Comparison of ENCODE assay signal across 9 cellular contexts in the genomic region with DNA sequence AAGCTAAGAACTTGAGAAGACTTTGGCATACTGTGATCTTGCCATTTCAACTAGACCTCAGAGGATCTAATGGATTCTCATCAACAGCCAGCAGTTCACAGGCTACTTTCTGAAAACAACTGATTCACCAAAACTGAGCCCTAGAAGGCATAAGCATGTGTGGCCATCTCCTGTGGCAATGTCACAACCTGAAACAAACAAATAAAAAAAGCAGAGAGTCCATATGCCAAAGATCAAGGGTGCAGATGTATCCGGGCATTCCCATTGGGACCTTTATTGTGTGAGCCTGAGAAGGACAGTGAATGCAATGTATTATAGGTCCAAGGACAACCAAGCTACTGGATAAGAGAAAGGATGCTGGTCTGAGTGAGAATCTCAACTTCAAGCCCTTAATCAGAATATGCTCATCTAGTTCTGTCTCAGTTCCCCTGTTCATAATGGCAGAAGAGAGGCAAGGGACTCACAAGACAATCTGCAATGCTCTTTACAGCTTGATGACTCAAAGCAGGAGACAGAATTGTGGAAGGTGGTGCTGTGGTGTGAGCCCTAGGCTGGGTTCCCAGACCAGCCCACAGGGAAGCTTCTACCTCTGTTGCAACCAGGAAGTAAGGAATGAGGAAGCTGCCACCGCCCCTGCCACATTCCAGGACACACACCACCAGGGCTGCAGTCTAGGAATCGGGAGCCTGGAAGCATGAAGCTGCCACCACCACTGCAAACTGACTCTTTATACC.
DNase-seq lines count a peak whose midpoint lies in the region; ATAC-seq and TF ChIP-seq lines count a peak whose summit lies in the region.
"Had no signal": no experiment of that assay in that cellular context is flagged by ENCODE, and none has a peak within 500 bp of the region (broad histone marks: within the 10 kb centered on the region; RNA-seq: fewer than 3 reads in every experiment).

No MANE protein-coding gene starts in this region.

- intact Hi-C loops in body of pancreas (cut with DNase I) = no loop called here

- H3K23ac ChIP-seq in trophoblast cell (ENCODE audit: low read length) = no peak overlapping the region

- H3K36me3 ChIP-seq in body of pancreas (replicated peaks in 1 of 2; ENCODE audit: insufficient read depth in 1 of 2, low read depth in 2 of 2) (no peaks in the 10 kb centered on the region), trophoblast cell (ENCODE audit: control insufficient read depth in 1 of 2, insufficient read depth in 2 of 2, low read length in 2 of 2) (no peaks in the 10 kb centered on the region)

- peak overlapping the region; percentile 34 for H2BK5ac ChIP-seq in trophoblast cell (ENCODE audit: low read depth, low read length, poor library complexity)

- no peak overlapping the region for H2AK5ac ChIP-seq in trophoblast cell (ENCODE audit: low read length)

- TF ChIP-seq CTCF in body of pancreas (IDR thresholded peaks at IDR 0.05) = no peak

- peak overlapping the region; percentile 2 for H2BK120ac ChIP-seq in trophoblast cell (ENCODE audit: insufficient read depth, low read length, poor library complexity)

- H3K14ac ChIP-seq in trophoblast cell (ENCODE audit: low read length) = peak overlapping the region; percentile 26

- H2BK12ac ChIP-seq in trophoblast cell (ENCODE audit: low read length) = no peak overlapping the region

- H3K79me2 ChIP-seq in trophoblast cell (ENCODE audit: control insufficient read depth, insufficient read depth, low read length, poor library complexity) = no peaks in the 10 kb centered on the region

- no peak overlapping the region for H4K12ac ChIP-seq in trophoblast cell (ENCODE audit: low read depth, low read length)

- H3K4me2 ChIP-seq in trophoblast cell (ENCODE audit: low read length) = peak overlapping the region; percentile 36

- peak overlapping the region; percentile 33 for H2AFZ ChIP-seq in trophoblast cell (ENCODE audit: insufficient read depth, low read length, poor library complexity)

- H3K27ac ChIP-seq in body of pancreas (peak overlapping the region in 2 of 4 donors; percentile 44 to 62), trophoblast cell (ENCODE audit: low read depth, low read length) (peak overlapping the region; percentile 4)

- H3K27me3 ChIP-seq in body of pancreas = no peaks in the 10 kb centered on the region
- H3K27me3 ChIP-seq in trophoblast cell (ENCODE audit: insufficient read depth, low read length) = no peaks in the 10 kb centered on the region

- H3K9me3 ChIP-seq in body of pancreas = no peaks in the 10 kb centered on the region
- no peaks in the 10 kb centered on the region for H3K9me3 ChIP-seq in trophoblast cell (ENCODE audit: insufficient read depth, low read depth, low read length)

- TF ChIP-seq POLR2A in body of pancreas (IDR thresholded peaks at IDR 0.05) = no peak

- H3K4me1 ChIP-seq in body of pancreas (peaks cover 7% of the 10 kb centered on the region), trophoblast cell (ENCODE audit: control insufficient read depth in 1 of 2, insufficient read depth in 2 of 2, low read length in 2 of 2) (peaks cover 15 to 21% of the 10 kb centered on the region in 2 experiments)

- DNase-seq in AG08396 (ENCODE audit: low spot score) = peak; percentile 32
- DNase-seq in body of pancreas = peak; percentile 54 to 66 (median 60)
- peak; percentile 93 to 94 for DNase-seq in trophoblast cell
- no peak for DNase-seq in stimulated activated CD4-positive, alpha-beta T cell treated with anti-CD3 and anti-CD28 coated beads, Interleukin-2, amount 100 ng/mL, for 24 hours
- DNase-seq in central memory CD4-positive, alpha-beta T cell = no peak
- DNase-seq in stimulated activated CD4-positive, alpha-beta T cell treated with anti-CD3 and anti-CD28 coated beads, Interleukin-12 subunit alpha, Interleukin-12 subunit beta, amount 100 ng/mL, for 4 hours = no peak
- DNase-seq: DND-41 had no signal

- H3K4ac ChIP-seq in trophoblast cell (ENCODE audit: low read depth, low read length) = no peak overlapping the region

- no peak overlapping the region for H3K4me3 ChIP-seq in body of pancreas
- no peak overlapping the region for H3K4me3 ChIP-seq in trophoblast cell (ENCODE audit: low read depth, low read length)

- peaks cover 13% of the 10 kb centered on the region for H3K79me1 ChIP-seq in trophoblast cell (ENCODE audit: low read length)

- H4K91ac ChIP-seq in trophoblast cell (ENCODE audit: low read depth, low read length) = peak overlapping the region; percentile 31

- peak overlapping the region; percentile 32 for H4K8ac ChIP-seq in trophoblast cell (ENCODE audit: low read depth, low read length)

- H3K9ac ChIP-seq in trophoblast cell (ENCODE audit: low read length) = no peak overlapping the region

- ATAC-seq in GM19351 (IDR thresholded peaks at IDR 0.05; ENCODE audit: unreplicated experiment) = peak; percentile 99
- ATAC-seq in HG03097 (IDR thresholded peaks at IDR 0.05; ENCODE audit: low FRiP score, unreplicated experiment) = peak; percentile 88
- peak; percentile 84 for ATAC-seq in body of pancreas

- no peak overlapping the region for H3K18ac ChIP-seq in trophoblast cell (ENCODE audit: low read length)

- WGBS in body of pancreas, 2 donors = 25 to 68% methylated on average over 2 to 3 of the region's 3 CpGs
- WGBS in trophoblast cell (ENCODE audit: extremely low coverage, insufficient coverage, insufficient read length) = no CpG with 5 or more reads among the region's 3 CpGs

Comparison
In these comparisons a context has a peak if more than half of its experiments do, and no peak if none do; other contexts are left out.
1. DNase-seq: peak in AG08396 (single experiment), body of pancreas (4 of 4) and trophoblast cell (2 of 2); none in stimulated activated CD4-positive, alpha-beta T cell treated with anti-CD3 and anti-CD28 coated beads, Interleukin-2, amount 100 ng/mL, for 24 hours (0 of 2), central memory CD4-positive, alpha-beta T cell (single experiment) and stimulated activated CD4-positive, alpha-beta T cell treated with anti-CD3 and anti-CD28 coated beads, Interleukin-12 subunit alpha, Interleukin-12 subunit beta, amount 100 ng/mL, for 4 hours (single experiment).
2. Peak in every context shown above with its lines, with median percentiles within 50 percentile points of each other: ATAC-seq.